16 cellular contexts compared by ENCODE assay signal in the genomic region with DNA sequence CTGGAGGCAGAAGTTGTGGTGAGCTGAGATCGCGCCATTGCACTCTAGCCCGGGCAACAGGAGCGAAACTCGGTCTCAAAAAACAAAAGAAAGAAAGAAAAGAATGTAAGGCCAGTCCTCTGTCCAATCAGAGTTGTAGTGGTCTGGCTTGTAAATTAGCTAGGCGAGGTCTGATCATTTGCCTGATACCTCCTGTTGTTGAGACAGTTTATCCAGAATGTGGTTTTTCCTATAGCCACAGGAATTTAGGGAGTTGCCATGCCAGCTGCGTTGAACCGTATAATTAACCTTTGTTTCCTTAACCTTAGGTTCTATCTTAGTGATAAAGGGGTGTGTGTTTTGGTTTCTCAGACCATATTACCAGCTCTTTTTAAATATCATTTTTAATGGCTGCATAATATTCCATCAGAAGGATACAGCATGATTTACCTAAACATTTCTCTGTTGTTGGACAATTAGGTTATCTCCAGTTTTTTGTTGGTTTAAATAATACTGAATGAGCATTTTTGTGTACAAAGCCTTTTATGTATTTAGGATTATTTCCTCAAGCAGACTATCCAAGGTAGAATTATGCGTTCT.
"Had no signal": no experiment of that assay in that cellular context is flagged by ENCODE, and none has a peak within 500 bp of the region (broad histone marks: within the 10 kb centered on the region; RNA-seq: fewer than 3 reads in every experiment).

No MANE protein-coding gene starts in this region.

- H3K4me2 ChIP-seq: smooth muscle cell had no signal

- H3K4me3 Mint-ChIP-seq: naive thymus-derived CD8-positive, alpha-beta T cell; neural crest cell had no signal

- H3K9me3 Mint-ChIP-seq: neural crest cell had no signal

- H3K36me3 ChIP-seq: heart left ventricle, right atrium auricular region, suprapubic skin, thyroid gland, upper lobe of right lung, vagina had no signal

- H3K4me3 ChIP-seq: coronary artery, heart left ventricle, right atrium auricular region, smooth muscle cell, suprapubic skin, thyroid gland, upper lobe of right lung, vagina had no signal

- H3K9me3 ChIP-seq: heart left ventricle, right atrium auricular region, suprapubic skin, thyroid gland, upper lobe of right lung, vagina had no signal

- DNase-seq: effector CD4-positive, alpha-beta T cell; heart left ventricle; hippocampal formation; kidney glomerular epithelial cell; mesendoderm; naive thymus-derived CD8-positive, alpha-beta T cell; stimulated activated CD4-positive, alpha-beta T cell treated with anti-CD3 and anti-CD28 coated beads, Interleukin-2, amount 100 ng/mL, for 48 hours; stimulated activated naive CD4-positive, alpha-beta T cell treated with Interleukin-2 at 50 U/mL for 16 hours; thyroid gland; upper lobe of right lung had no signal

- H3K4me1 ChIP-seq: right atrium auricular region, suprapubic skin, thyroid gland, upper lobe of right lung, vagina had no signal

- ATAC-seq: heart left ventricle; naive thymus-derived CD8-positive, alpha-beta T cell; upper lobe of right lung had no signal

- H3K27me3 ChIP-seq: heart left ventricle, right atrium auricular region, suprapubic skin, thyroid gland, upper lobe of right lung, vagina had no signal

- H3K27me3 Mint-ChIP-seq: naive thymus-derived CD8-positive, alpha-beta T cell had no signal

- H3K27ac ChIP-seq: coronary artery, heart left ventricle, right atrium auricular region, suprapubic skin, thyroid gland, upper lobe of right lung, vagina had no signal
